7 cellular contexts compared by ENCODE assay signal in the genomic region with DNA sequence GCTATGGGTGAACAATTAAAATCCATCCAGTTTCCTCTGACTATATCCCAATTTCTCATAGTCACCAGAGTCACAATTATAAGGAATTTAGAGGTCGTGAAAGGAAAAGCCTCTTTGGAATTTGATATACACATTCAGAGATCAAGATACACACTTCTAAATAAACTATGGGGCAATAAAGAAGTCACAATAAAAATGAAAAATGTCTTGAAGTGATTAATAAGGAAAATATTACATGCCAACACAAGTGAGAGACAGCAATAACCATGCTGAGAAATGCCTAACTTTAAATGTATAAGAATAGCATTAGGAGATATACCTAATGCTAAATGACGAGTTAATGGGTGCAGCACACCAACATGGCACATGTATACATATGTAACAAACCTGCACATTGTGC. TPM values are rescaled to one million over a fixed set of nuclear protein-coding genes. Genes with fewer than 3 reads are reported as not detected.
"Had no signal": no experiment of that assay in that cellular context is flagged by ENCODE, and none has a peak within 500 bp of the region (broad histone marks: within the 10 kb centered on the region; RNA-seq: fewer than 3 reads in every experiment).

No MANE protein-coding gene starts in this region.

- H3K4me3 ChIP-seq: GM23338, K562 had no signal

- H3K4me3 Mint-ChIP-seq: GM23338, H9 had no signal

- H3K9me3 Mint-ChIP-seq: GM23338, H9 had no signal

- DNase-seq: H9, HCEC 1CT, IMR-90, KG1 had no signal

- H3K27ac Mint-ChIP-seq: GM23338, H9 had no signal

RNA-seq across cellular contexts. Expression of a gene that starts 54.9 kb away (rescaled TPM):
- total RNA-seq: HT-29, K562 had no signal
- polyA plus RNA-seq: K562 had no signal
